ENCODE assay signal across 21 cellular contexts in genomic region chr2:208594642-208595385, GRCh38.
"Had no signal": no experiment of that assay in that cellular context is flagged by ENCODE, and none has a peak within 500 bp of the region (broad histone marks: within the 10 kb centered on the region; RNA-seq: fewer than 3 reads in every experiment).

No MANE protein-coding gene starts in this region.

- H3K9me3 ChIP-seq: adrenal gland, esophagus muscularis mucosa, heart left ventricle, prostate gland, right atrium auricular region, testis, upper lobe of left lung had no signal

- H3K36me3 ChIP-seq: adrenal gland, esophagus muscularis mucosa, gastroesophageal sphincter, heart left ventricle, prostate gland, right atrium auricular region, upper lobe of left lung had no signal

- H3K27ac ChIP-seq: adrenal gland, esophagus muscularis mucosa, gastroesophageal sphincter, heart left ventricle, prostate gland, right atrium auricular region, skin epidermis, testis, upper lobe of left lung had no signal

- ATAC-seq: activated CD4-positive, CD25-positive, alpha-beta regulatory T cell treated with anti-CD3 and anti-CD28 coated beads, Interleukin-2, amount 50 U/mL, for 24 hours; activated CD8-positive, alpha-beta T cell treated with anti-CD3 and anti-CD28 coated beads, Interleukin-2, amount 10 ng/mL, durations not matched to agents 7 days and 5 days; gastroesophageal sphincter; heart left ventricle; left lobe of liver had no signal

- DNase-seq: activated CD4-positive, alpha-beta T cell treated with anti-CD3 and anti-CD28 coated beads, Interleukin-2, amount 10 ng/mL, durations not matched to agents 7 days and 5 days; activated CD8-positive, alpha-beta T cell treated with anti-CD3 and anti-CD28 coated beads, Interleukin-2, amount 10 ng/mL, durations not matched to agents 7 days and 5 days; activated naive CD4-positive, alpha-beta T cell treated with anti-CD3 and anti-CD28 coated beads, Interleukin-2, amount 10 ng/mL, durations not matched to agents 7 days and 5 days; activated T-cell treated with anti-CD3 and anti-CD28 coated beads, Interleukin-2, amount 50 U/mL, for 24 hours; adrenal gland; effector memory CD4-positive, alpha-beta T cell; heart left ventricle; stimulated activated CD4-positive, alpha-beta T cell treated with anti-CD3 and anti-CD28 coated beads, Interleukin-15, amount 100 ng/mL, for 24 hours; stimulated activated CD4-positive, alpha-beta T cell treated with anti-CD3 and anti-CD28 coated beads, Interleukin-4, amount 100 ng/mL, for 1 hour; testis; upper lobe of left lung had no signal

- FAIRE-seq: bronchial epithelial cell, endothelial cell of umbilical vein, keratinocyte had no signal

- H3K4me3 ChIP-seq: adrenal gland, esophagus muscularis mucosa, gastroesophageal sphincter, heart left ventricle, prostate gland, right atrium auricular region, skin epidermis, testis, upper lobe of left lung had no signal

- H3K27me3 ChIP-seq: adrenal gland, gastroesophageal sphincter, heart left ventricle, right atrium auricular region, testis, upper lobe of left lung had no signal

- H3K4me1 ChIP-seq: adrenal gland, esophagus muscularis mucosa, gastroesophageal sphincter, heart left ventricle, prostate gland, right atrium auricular region, testis, upper lobe of left lung had no signal
